In genomic region chr2:239316562-239317465, GRCh38 we compare ENCODE assay signal across 10 cellular contexts.
DNase-seq lines count a peak whose midpoint lies in the region; ATAC-seq and TF ChIP-seq lines count a peak whose summit lies in the region.
"Had no signal": no experiment of that assay in that cellular context is flagged by ENCODE, and none has a peak within 500 bp of the region (broad histone marks: within the 10 kb centered on the region; RNA-seq: fewer than 3 reads in every experiment).

No MANE protein-coding gene starts in this region.

- peak overlapping the region; percentile 73 for H3K4me2 ChIP-seq in IMR-90 (ENCODE audit: low read depth, low read length)

- H3K9me3 Mint-ChIP-seq in brain (peaks cover 17 to 39% (median 29%) of the 10 kb centered on the region in 5 experiments), immature natural killer cell (no peaks in the 10 kb centered on the region)

- H4K5ac ChIP-seq in IMR-90 (ENCODE audit: low read depth, low read length): peak overlapping the region; percentile 31

- H2AFZ ChIP-seq in IMR-90 (replicated peaks; ENCODE audit: low read length, poor library complexity): peak overlapping the region; percentile 45

- peak overlapping the region; percentile 38; the same call in 1 of the 3 replicates for H2BK15ac ChIP-seq in IMR-90 (ENCODE audit: low read depth, low read length)

- H4K8ac ChIP-seq in IMR-90 (ENCODE audit: low read depth in 2 of 2, low read length in 2 of 2): peak overlapping the region; percentile 5 to 53

- H3K27ac ChIP-seq in IMR-90 (ENCODE audit: insufficient read depth, low read length) (peak overlapping the region; percentile 70; the same call in 1 of the 2 replicates), spleen (peak overlapping the region in 6 of 8 donors; percentile 46 to 84 (median 60))

- no peaks in the 10 kb centered on the region for H4K20me1 ChIP-seq in IMR-90 (ENCODE audit: insufficient read depth, low read length)

- H3K4me3 Mint-ChIP-seq in brain (peak overlapping the region in 4 of 5 experiments; percentile 7 to 56 (median 50)), immature natural killer cell (peak overlapping the region; percentile 39 to 82 (median 63))

- TF ChIP-seq RAD21 in IMR-90 (IDR thresholded peaks at IDR 0.05; ENCODE audit: low read length): no peak

- peak overlapping the region; percentile 80 for H3K23ac ChIP-seq in IMR-90 (ENCODE audit: low read depth, low read length)

- no TSS peak for BruUV-seq in IMR-90 (replicated peaks; lab: Mats Ljungman, UMichigan)

- H3K18ac ChIP-seq in IMR-90 (ENCODE audit: low read depth, low read length): peak overlapping the region; percentile 45

- peak; percentile 72 for ATAC-seq in IMR-90 (ENCODE audit: low read depth)
- no peak for ATAC-seq in GM21786 (IDR thresholded peaks at IDR 0.05; ENCODE audit: unreplicated experiment)
- ATAC-seq in GM21529 (IDR thresholded peaks at IDR 0.05; ENCODE audit: unreplicated experiment): no peak
- no peak for ATAC-seq in activated CD4-positive, CD25-positive, alpha-beta regulatory T cell treated with anti-CD3 and anti-CD28 coated beads, Interleukin-2, amount 50 U/mL, for 24 hours

- no peak for TF ChIP-seq CTCF in IMR-90 (conservative IDR thresholded peaks at IDR 0.05; ENCODE audit: low read depth, low read length)
- TF ChIP-seq CTCF in brain (conservative IDR thresholded peaks at IDR 0.05): no peak
- peak in 2 of 11 experiments; percentile 11 to 14 for TF ChIP-seq CTCF in spleen (IDR thresholded peaks at IDR 0.05 in 8 of 11, conservative IDR thresholded peaks at IDR 0.05 in 3 of 11)

- peaks cover 36 to 64% of the 10 kb centered on the region in 2 experiments for H3K79me1 ChIP-seq in IMR-90 (ENCODE audit: low read depth in 1 of 2, low read length in 2 of 2)

- peak overlapping the region; percentile 8 for H2AK9ac ChIP-seq in IMR-90 (replicated peaks; ENCODE audit: low read depth, low read length, poor library complexity)

- TF ChIP-seq POLR2A in IMR-90 (IDR thresholded peaks at IDR 0.05; ENCODE audit: low read depth, low read length): no peak
- TF ChIP-seq POLR2A in spleen (IDR thresholded peaks at IDR 0.05): no peak

- peak overlapping the region; percentile 64; the same call in 1 of the 2 replicates for H3K9ac ChIP-seq in IMR-90 (ENCODE audit: low read depth, low read length)

- H2BK120ac ChIP-seq in IMR-90 (ENCODE audit: low read depth, low read length): peak overlapping the region; percentile 52

- H3K27ac Mint-ChIP-seq in brain (peak overlapping the region; percentile 2 to 91 (median 83)), immature natural killer cell (peak overlapping the region; percentile 84 to 92 (median 89))
- H3K27ac Mint-ChIP-seq: memory B cell had no signal

- H3K56ac ChIP-seq in IMR-90 (ENCODE audit: extremely low read depth, insufficient read depth, low read length): no peak overlapping the region

- H2BK20ac ChIP-seq in IMR-90 (ENCODE audit: low read depth, low read length): peak overlapping the region; percentile 47; the same call in 1 of the 2 replicates

- POLR2A ChIA-PET in IMR-90 (lab: Charles Lee; ENCODE audit: unreplicated experiment): interaction anchor here (0.6 kb wide), 1 partner anchor 18 kb away, joined by 5 read pairs; no protein-coding TSS in a partner anchor

- H3K36me3 ChIP-seq in IMR-90 (ENCODE audit: control insufficient read depth, insufficient read depth, low read length): peaks cover 7% of the 10 kb centered on the region; the same call in 1 of the 2 replicates
- peaks cover 0 to 5% (median 0%) of the 10 kb centered on the region in 6 donors for H3K36me3 ChIP-seq in spleen

- WGBS in IMR-90 (ENCODE audit: extremely low coverage in 2 of 2, insufficient read length in 1 of 2), 2 experiments: 75% methylated on average over 4 of the region's 20 CpGs; no CpG with 5 or more reads in 1 of the 2 experiments
- 58 to 80% (median 72%) methylated on average over 20 of the region's 20 CpGs for WGBS in spleen, 5 donors

- in situ Hi-C loops in IMR-90 (cut with MboI; ENCODE audit: low sequenced_read_pairs): no loop called here

- H3K27me3 ChIP-seq in IMR-90 (ENCODE audit: control insufficient read depth, insufficient read depth, low read length) (no peaks in the 10 kb centered on the region), spleen (replicated peaks in 1 of 7) (no peaks in the 10 kb centered on the region)

- intact Hi-C loops in IMR-90 (cut with micrococcal nuclease) (no loop called here), spleen (cut with DNase I; ENCODE audit: low total_unique reads) (no loop called here)

- dilution Hi-C loops in IMR-90 (cut with HindIII; ENCODE audit: low sequenced_read_pairs, unreplicated experiment): no loop called here

- peak overlapping the region; percentile 57 for H4K91ac ChIP-seq in IMR-90 (ENCODE audit: insufficient read depth, low read depth, low read length)

- peak overlapping the region; percentile 67 for H3K4ac ChIP-seq in IMR-90 (ENCODE audit: low read depth, low read length)

- peak overlapping the region; percentile 60; the same call in 1 of the 2 replicates for H3K14ac ChIP-seq in IMR-90 (replicated peaks; ENCODE audit: low read depth, low read length)

- peak overlapping the region; percentile 34 for H2BK5ac ChIP-seq in IMR-90 (ENCODE audit: low read depth, low read length, poor library complexity, severe bottlenecking)

- peaks cover 2% of the 10 kb centered on the region; the same call in 1 of the 2 replicates for H3K9me3 ChIP-seq in IMR-90 (ENCODE audit: control insufficient read depth, insufficient read depth, low read length)
- no peaks in the 10 kb centered on the region for H3K9me3 ChIP-seq in spleen

- CTCF ChIA-PET in IMR-90 (lab: Yijun Ruan, JAX): interaction anchor here (0.7 kb wide), 1 partner anchor 1507 kb away, joined by 3 read pairs; no protein-coding TSS in a partner anchor

- peaks cover 12% of the 10 kb centered on the region for H3K4me1 ChIP-seq in IMR-90 (ENCODE audit: control insufficient read depth, insufficient read depth, low read length)
- H3K4me1 ChIP-seq in spleen: peaks cover 0 to 83% (median 46%) of the 10 kb centered on the region in 6 donors

- H3K27me3 Mint-ChIP-seq in brain (no peaks in the 10 kb centered on the region), immature natural killer cell (ENCODE audit: low read depth in 3 of 3) (peaks cover 0 to 2% (median 2%) of the 10 kb centered on the region in 3 donors)
- H3K27me3 Mint-ChIP-seq: memory B cell had no signal

- H3K36me3 Mint-ChIP-seq in brain (peaks cover 73% of the 10 kb centered on the region), immature natural killer cell (peaks cover 8 to 12% (median 9%) of the 10 kb centered on the region in 3 donors)

- DNase-seq in IMR-90 (peak; percentile 41), immature natural killer cell (peak in 2 of 3 donors; percentile 26 to 27), spleen (peak; percentile 79), NCI-H2196 treated with DMSO at 0.1 percent for 48 hours (lab: John Stamatoyannopoulos, UW; ENCODE audit: unreplicated experiment) (no peak)
- DNase-seq: activated naive CD4-positive, alpha-beta T cell treated with anti-CD3 and anti-CD28 coated beads, Interleukin-2, amount 50 U/mL, for 16 hours had no signal

- H3K4me1 Mint-ChIP-seq in brain (peaks cover 57% of the 10 kb centered on the region), immature natural killer cell (peaks cover 48 to 82% of the 10 kb centered on the region in 2 donors)

- H2AK5ac ChIP-seq in IMR-90 (ENCODE audit: low read depth, low read length): 0 out of 2 replicates have a peak overlapping the region, but pooled peaks have one; percentile 25

- no peak overlapping the region for H3K4me3 ChIP-seq in IMR-90 (ENCODE audit: insufficient read depth, low read depth, low read length)
- H3K4me3 ChIP-seq in spleen: no peak overlapping the region

- no peaks in the 10 kb centered on the region for H3K9me1 ChIP-seq in IMR-90 (ENCODE audit: insufficient read depth, low read length)

TF ChIP-seq in IMR-90, 13 proteins besides CTCF, POLR2A, EP300 and RAD21:
- TF ChIP-seq MXI1 (IDR thresholded peaks at IDR 0.05; ENCODE audit: borderline replicate concordance, low read depth, low read length): peak; percentile 45; the same call in 1 of the 2 replicates
- TF ChIP-seq CEBPB (IDR thresholded peaks at IDR 0.05; ENCODE audit: low read depth, low read length): no peak
TF ChIP-seq in IMR-90: peak in this region for 1.
